ENCODE assay signal across 8 cellular contexts in the genomic region with DNA sequence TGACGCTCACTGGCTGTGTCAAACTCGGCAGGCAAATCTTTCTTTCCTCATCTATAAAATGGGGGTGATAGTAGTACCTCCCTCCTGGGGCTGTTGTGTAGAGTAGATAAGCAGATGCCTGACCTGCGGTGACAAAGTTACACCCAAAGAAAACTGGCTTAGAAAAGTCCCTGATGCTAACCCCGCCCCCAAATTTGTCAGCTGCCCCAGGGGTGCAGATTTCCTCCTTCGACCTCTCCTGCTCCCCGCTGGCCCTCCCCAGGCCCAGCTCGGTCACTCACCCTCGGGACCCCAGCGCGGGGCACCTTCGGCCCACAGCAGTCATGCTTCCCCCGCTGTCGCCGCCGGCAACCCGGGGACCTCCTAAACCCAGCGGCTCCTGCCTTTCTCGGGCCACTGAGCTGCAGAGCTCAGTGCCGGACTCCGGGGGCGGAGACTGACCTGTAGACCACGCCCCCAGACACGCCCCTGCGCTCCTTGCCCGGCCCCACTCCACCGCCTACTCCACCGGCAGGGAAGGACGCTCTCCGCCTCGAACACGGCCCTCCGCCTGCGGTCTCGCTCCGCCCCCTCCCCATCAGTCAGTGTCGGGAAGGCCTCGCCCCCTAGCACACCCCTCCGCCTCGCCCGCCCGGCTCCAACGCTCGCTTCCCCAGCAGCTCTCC. TPM values are rescaled to one million over a fixed set of nuclear protein-coding genes. Genes with fewer than 3 reads are reported as not detected.
DNase-seq lines count a peak whose midpoint lies in the region; ATAC-seq and TF ChIP-seq lines count a peak whose summit lies in the region.

No MANE protein-coding gene starts in this region.

- ATAC-seq in activated naive CD4-positive, alpha-beta T cell treated with anti-CD3 and anti-CD28 coated beads, Interleukin-2, amount 50 U/mL, for 72 hours, result peak; percentile 89 to 97
- ATAC-seq in omental fat pad (ENCODE audit: low FRiP score), result peak; percentile 100

- POLR2A ChIA-PET in SK-N-SH (lab: Yijun Ruan, JAX), result interaction anchor here (0.8 to 1.6 kb wide), 6 partner anchors 12 to 159 kb away, joined by 3 to 7 read pairs (median 4); partner anchors contain the start of genes CDK9 and PIP5KL1

- DNase-seq in GM04503 (ENCODE audit: low read depth) (peak; percentile 68), HFFc6 (peak; percentile 96), NAMALWA (ENCODE audit: low spot score) (peak; percentile 96), SK-N-SH (peak; percentile 99), glutamatergic neuron (peak; percentile 99), omental fat pad (ENCODE audit: low spot score) (peak; percentile 95), testis (peak; percentile 98)
- DNase-seq in activated naive CD4-positive, alpha-beta T cell treated with anti-CD3 and anti-CD28 coated beads, Interleukin-2, amount 50 U/mL, for 72 hours (ENCODE audit: low spot score in 2 of 2), result peak; percentile 97 to 98

- 20% methylated on average over 19 of the region's 43 CpGs for WGBS in SK-N-SH (ENCODE audit: low lambda C conversion rate)
- 1 to 5% methylated on average over 29 to 35 of the region's 43 CpGs for WGBS in testis, 2 donors

- no peaks in the 10 kb centered on the region for H4K20me1 ChIP-seq in SK-N-SH (ENCODE audit: insufficient read depth)

- peaks cover 8% of the 10 kb centered on the region for H3K4me1 Mint-ChIP-seq in HFFc6 (ENCODE audit: low read depth)
- peaks cover 22% of the 10 kb centered on the region for H3K4me1 Mint-ChIP-seq in glutamatergic neuron (ENCODE audit: low read depth, unreplicated experiment)

- H3K27ac Mint-ChIP-seq in HFFc6 (no peak overlapping the region), glutamatergic neuron (ENCODE audit: unreplicated experiment) (no peak overlapping the region)
- peak overlapping the region; percentile 76 to 92 for H3K27ac Mint-ChIP-seq in activated naive CD4-positive, alpha-beta T cell treated with anti-CD3 and anti-CD28 coated beads, Interleukin-2, amount 50 U/mL, for 72 hours

- no peaks in the 10 kb centered on the region for H3K9me2 ChIP-seq in SK-N-SH

- H3K27ac ChIP-seq in SK-N-SH (ENCODE audit: low read depth in 2 of 2, low read length in 1 of 2) (no peak overlapping the region), testis (peak overlapping the region in 1 of 2 donors; percentile 38)

- TF ChIP-seq EP300 in SK-N-SH (IDR thresholded peaks at IDR 0.05; ENCODE audit: borderline replicate concordance in 1 of 2, low read depth in 1 of 2, low read length in 1 of 2), result no peak

- H3K27me3 Mint-ChIP-seq in HFFc6 (ENCODE audit: insufficient read depth) (peaks cover 32% of the 10 kb centered on the region), glutamatergic neuron (ENCODE audit: unreplicated experiment) (peaks cover 9% of the 10 kb centered on the region)

- no peak for TF ChIP-seq RAD21 in SK-N-SH (IDR thresholded peaks at IDR 0.05; ENCODE audit: low read length)

- H3K27me3 ChIP-seq in SK-N-SH (ENCODE audit: insufficient read depth), result no peaks in the 10 kb centered on the region
- no peaks in the 10 kb centered on the region for H3K27me3 ChIP-seq in testis

- H3K4me1 ChIP-seq in SK-N-SH (ENCODE audit: control insufficient read depth in 1 of 2, insufficient read depth in 2 of 2, low read depth in 1 of 2, low read length in 1 of 2) (peaks cover 0 to 17% of the 10 kb centered on the region in 2 experiments; a peak in 1 of 4 replicates), testis (peaks cover 7% of the 10 kb centered on the region)

- TF ChIP-seq CTCF in HFFc6 (IDR thresholded peaks at IDR 0.05) (no peak), SK-N-SH (IDR thresholded peaks at IDR 0.05) (no peak), glutamatergic neuron (IDR thresholded peaks at IDR 0.05; ENCODE audit: partially characterized antibody, unreplicated experiment) (no peak), omental fat pad (IDR thresholded peaks at IDR 0.05) (no peak), testis (IDR thresholded peaks at IDR 0.05) (no peak)

- intact Hi-C loops in testis (cut with DNase I; ENCODE audit: low total_unique reads), result no loop called here

- H3K36me3 ChIP-seq in SK-N-SH (replicated peaks in 1 of 2; ENCODE audit: control insufficient read depth in 1 of 2, insufficient read depth in 2 of 2, low read length in 1 of 2) (no peaks in the 10 kb centered on the region), testis (ENCODE audit: low read depth, missing control alignments) (no peaks in the 10 kb centered on the region)

- H3K79me2 ChIP-seq in SK-N-SH (ENCODE audit: insufficient read depth), result no peaks in the 10 kb centered on the region

- H3K9ac ChIP-seq in SK-N-SH, result no peak overlapping the region; the same call in 1 of the 2 replicates

- H3K4me3 Mint-ChIP-seq in HFFc6, result peak overlapping the region; percentile 87
- H3K4me3 Mint-ChIP-seq in glutamatergic neuron (ENCODE audit: unreplicated experiment), result peak overlapping the region; percentile 76

- H3K36me3 Mint-ChIP-seq in HFFc6 (ENCODE audit: low read depth) (no peaks in the 10 kb centered on the region), glutamatergic neuron (ENCODE audit: unreplicated experiment) (no peaks in the 10 kb centered on the region)
- H3K36me3 Mint-ChIP-seq in activated naive CD4-positive, alpha-beta T cell treated with anti-CD3 and anti-CD28 coated beads, Interleukin-2, amount 50 U/mL, for 72 hours, result peaks cover 5 to 37% of the 10 kb centered on the region in 2 donors

- H3K9me3 ChIP-seq in SK-N-SH, result no peaks in the 10 kb centered on the region
- no peaks in the 10 kb centered on the region for H3K9me3 ChIP-seq in testis

- peak overlapping the region; percentile 46 to 61 for H3K4me3 ChIP-seq in SK-N-SH (ENCODE audit: low read depth in 2 of 2, low read length in 1 of 2)
- H3K4me3 ChIP-seq in testis, result peak overlapping the region; percentile 47 to 62

- H3K9me3 Mint-ChIP-seq in HFFc6 (no peaks in the 10 kb centered on the region), glutamatergic neuron (ENCODE audit: unreplicated experiment) (peaks cover 8% of the 10 kb centered on the region)
- no peaks in the 10 kb centered on the region for H3K9me3 Mint-ChIP-seq in activated naive CD4-positive, alpha-beta T cell treated with anti-CD3 and anti-CD28 coated beads, Interleukin-2, amount 50 U/mL, for 72 hours

- TF ChIP-seq POLR2A in testis (IDR thresholded peaks at IDR 0.05), result no peak

- peak overlapping the region; percentile 82; the same call in 1 of the 2 replicates for H2AFZ ChIP-seq in SK-N-SH (ENCODE audit: low read depth)

- H3K4me2 ChIP-seq in SK-N-SH, result peak overlapping the region; percentile 83

- CTCF ChIA-PET in SK-N-SH (lab: Yijun Ruan, JAX), result interaction anchor here (1.0 to 7.4 kb wide), 6 partner anchors 12 to 145 kb away, joined by 3 to 36 read pairs (median 5); partner anchors contain the start of genes CDK9 and TOR2A

- H3F3A ChIP-seq in SK-N-SH (replicated peaks; ENCODE audit: insufficient read depth), result no peaks in the 10 kb centered on the region

RNA-seq across cellular contexts. Expression of gene SH2D3C, which starts 7.4 kb away (rescaled TPM):
- total RNA-seq in HFFc6 (2021; fragmentation: NEBNext Ultra II Directional; extraction: Animal tissue kit (Norgen Biotek cat#: 25700)), result not detected
- 0.15 and 0.52 TPM in 2 replicates for polyA plus RNA-seq in SK-N-SH (2012; rRNA removed)
- 0.14 and 0.34 TPM in 2 replicates for polyA plus RNA-seq in SK-N-SH (2012; cell fraction: cytosol; rRNA removed)
- polyA plus RNA-seq in SK-N-SH (2012; cell fraction: nucleus; rRNA removed), result 0.30 and 0.31 TPM in 2 replicates
- 10 to 100 TPM; 39.3 to 39.5 TPM for total RNA-seq in activated naive CD4-positive, alpha-beta T cell treated with anti-CD3 and anti-CD28 coated beads, Interleukin-2, amount 50 U/mL, for 72 hours
- 71.7 TPM for total RNA-seq in glutamatergic neuron (ENCODE audit: unreplicated experiment)
- total RNA-seq in omental fat pad, result 10 to 100 TPM in 3 of 4 donors, 1 to 10 TPM in 1; 7.1 to 33.6 (median 17.2) TPM
- 1 to 10 TPM; 6.6 to 9.6 TPM for total RNA-seq in testis
- 8.8 TPM for polyA plus RNA-seq in testis (ENCODE audit: insufficient read depth, low read depth, low replicate concordance)

RNA-seq across cellular contexts. Expression of gene CDK9, which starts 14.8 kb away (rescaled TPM):
- 10 to 100 TPM; 52.0 to 61.3 (median 56.2) TPM for total RNA-seq in HFFc6 (2021; fragmentation: NEBNext Ultra II Directional; extraction: Animal tissue kit (Norgen Biotek cat#: 25700))
- 82.7 and 108 TPM in 2 replicates for polyA plus RNA-seq in SK-N-SH (2012; rRNA removed)
- 55.0 and 77.8 TPM in 2 replicates for polyA plus RNA-seq in SK-N-SH (2012; cell fraction: cytosol; rRNA removed)
- polyA plus RNA-seq in SK-N-SH (2012; cell fraction: nucleus; rRNA removed), result 210 and 240 TPM in 2 replicates
- total RNA-seq in activated naive CD4-positive, alpha-beta T cell treated with anti-CD3 and anti-CD28 coated beads, Interleukin-2, amount 50 U/mL, for 72 hours, result 10 to 100 TPM; 74.8 to 89.3 TPM
- 83.9 TPM for total RNA-seq in glutamatergic neuron (ENCODE audit: unreplicated experiment)
- 100 to 1,000 TPM in 1 of 4 donors, 10 to 100 TPM in 3; 69.8 to 117 (median 85.8) TPM for total RNA-seq in omental fat pad
- 100 to 1,000 TPM; 136 to 163 TPM for total RNA-seq in testis
- polyA plus RNA-seq in testis (ENCODE audit: insufficient read depth, low read depth, low replicate concordance), result 77.1 TPM

RNA-seq across cellular contexts. Expression of gene FPGS, which starts 31.6 kb away (rescaled TPM):
- total RNA-seq in HFFc6 (2021; fragmentation: NEBNext Ultra II Directional; extraction: Animal tissue kit (Norgen Biotek cat#: 25700)), result 10 to 100 TPM; 51.9 to 69.2 (median 62.7) TPM
- polyA plus RNA-seq in SK-N-SH (2012; rRNA removed) (82.3 and 82.7 TPM in 2 replicates), testis (ENCODE audit: insufficient read depth, low read depth, low replicate concordance) (37.9 TPM)
- polyA plus RNA-seq in SK-N-SH (2012; cell fraction: cytosol; rRNA removed), result 32.6 and 51.9 TPM in 2 replicates
- polyA plus RNA-seq in SK-N-SH (2012; cell fraction: nucleus; rRNA removed), result 183 and 238 TPM in 2 replicates
- 10 to 100 TPM; 64.8 to 73.8 TPM for total RNA-seq in activated naive CD4-positive, alpha-beta T cell treated with anti-CD3 and anti-CD28 coated beads, Interleukin-2, amount 50 U/mL, for 72 hours
- total RNA-seq in glutamatergic neuron (ENCODE audit: unreplicated experiment) (44.2 TPM), omental fat pad (100 to 1,000 TPM in 2 of 4 donors, 10 to 100 TPM in 2; 87.1 to 167 (median 99.5) TPM), testis (100 to 1,000 TPM in 1 of 2 donors, 10 to 100 TPM in 1; 99.3 to 105 TPM)

RNA-seq across cellular contexts. Expression of gene TOR2A, which starts 35.9 kb away (rescaled TPM):
- total RNA-seq in HFFc6 (2021; fragmentation: NEBNext Ultra II Directional; extraction: Animal tissue kit (Norgen Biotek cat#: 25700)), result 1 to 10 TPM; 6.6 to 8.3 (median 8.1) TPM
- polyA plus RNA-seq in SK-N-SH (2012; rRNA removed) (11.9 and 17.2 TPM in 2 replicates), testis (ENCODE audit: insufficient read depth, low read depth, low replicate concordance) (30.4 TPM)
- 6.0 and 11.0 TPM in 2 replicates for polyA plus RNA-seq in SK-N-SH (2012; cell fraction: cytosol; rRNA removed)
- 18.8 and 19.8 TPM in 2 replicates for polyA plus RNA-seq in SK-N-SH (2012; cell fraction: nucleus; rRNA removed)
- total RNA-seq in activated naive CD4-positive, alpha-beta T cell treated with anti-CD3 and anti-CD28 coated beads, Interleukin-2, amount 50 U/mL, for 72 hours, result 10 to 100 TPM; 10.9 to 17.1 TPM
- total RNA-seq in glutamatergic neuron (ENCODE audit: unreplicated experiment) (27.5 TPM), omental fat pad (10 to 100 TPM in 2 of 4 donors, 1 to 10 TPM in 2; 6.2 to 15.8 (median 11.0) TPM), testis (10 to 100 TPM; 28.7 to 32.0 TPM)

RNA-seq across cellular contexts. Expression of gene TTC16, which starts 55.2 kb away (rescaled TPM):
- total RNA-seq in HFFc6 (2021; fragmentation: NEBNext Ultra II Directional; extraction: Animal tissue kit (Norgen Biotek cat#: 25700)), result not detected
- polyA plus RNA-seq in SK-N-SH (2012; rRNA removed) (0.03 and 0.05 TPM in 2 replicates), testis (ENCODE audit: insufficient read depth, low read depth, low replicate concordance) (46.2 TPM)
- polyA plus RNA-seq in SK-N-SH (2012; cell fraction: cytosol; rRNA removed), result 0.01 and 0.03 TPM in 2 replicates
- 0.21 and 0.24 TPM in 2 replicates for polyA plus RNA-seq in SK-N-SH (2012; cell fraction: nucleus; rRNA removed)
- total RNA-seq in activated naive CD4-positive, alpha-beta T cell treated with anti-CD3 and anti-CD28 coated beads, Interleukin-2, amount 50 U/mL, for 72 hours, result under 1 TPM; 0.62 to 0.73 TPM
- total RNA-seq in glutamatergic neuron (ENCODE audit: unreplicated experiment) (not detected), omental fat pad (under 1 TPM in 1 of 4 donors, not detected in 3; 0.28 TPM), testis (10 to 100 TPM; 25.0 to 32.7 TPM)

Comparison
In these comparisons a context has a peak if more than half of its experiments do, and no peak if none do; other contexts are left out.
1. H3K27ac Mint-ChIP-seq: peak in activated naive CD4-positive, alpha-beta T cell treated with anti-CD3 and anti-CD28 coated beads, Interleukin-2, amount 50 U/mL, for 72 hours (2 of 2); none in HFFc6 (single experiment) and glutamatergic neuron (single experiment).
2. RNA of gene SH2D3C, which starts 7.4 kb away (total RNA-seq): 71.7 TPM in glutamatergic neuron (single experiment), 39.3 to 39.5 TPM in activated naive CD4-positive, alpha-beta T cell treated with anti-CD3 and anti-CD28 coated beads, Interleukin-2, amount 50 U/mL, for 72 hours, 7.1 to 33.6 TPM in omental fat pad and 6.6 to 9.6 TPM in testis; not detected in HFFc6; every median in the first group is over 4 times any median in the second.
3. Peak in every context shown above with its lines, with median percentiles within 50 percentile points of each other: DNase-seq.